ENCODE assay signal across 1 cellular context in the genomic region with DNA sequence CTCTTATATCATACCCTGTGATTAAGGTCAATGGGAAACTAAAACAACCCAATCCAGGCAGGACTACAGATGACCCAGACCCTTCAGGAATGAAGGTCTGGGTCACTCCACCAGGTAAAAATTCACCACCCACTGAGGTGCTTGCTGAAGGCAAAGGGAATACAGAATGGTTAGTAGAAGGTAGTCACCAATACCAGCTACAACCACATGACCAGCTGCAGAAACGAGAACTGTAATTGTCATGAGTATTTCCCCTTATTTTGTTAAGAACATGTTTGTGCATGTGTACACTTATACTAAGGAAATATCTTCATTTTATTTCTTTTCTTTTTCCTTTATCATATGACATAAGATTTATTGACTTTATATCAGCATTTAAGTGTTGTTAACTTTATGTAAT.
TF ChIP-seq lines count a peak whose summit lies in the region.

No MANE protein-coding gene starts in this region.

TF ChIP-seq in GM12878, 131 proteins besides CTCF, POLR2A, EP300 and RAD21 (continued from another document):
- TF ChIP-seq PAX5 (IDR thresholded peaks at IDR 0.05; ENCODE audit: borderline replicate concordance, low read depth, low read length) (no peak), SPI1 (IDR thresholded peaks at IDR 0.05; ENCODE audit: borderline replicate concordance, insufficient read depth, low read depth, low read length) (peak; percentile 21; the same call in 1 of the 2 replicates), MTA3 (IDR thresholded peaks at IDR 0.05; ENCODE audit: borderline replicate concordance, low read length) (no peak), FOXM1 (IDR thresholded peaks at IDR 0.05; ENCODE audit: low read depth, low read length) (no peak), TBL1XR1 (IDR thresholded peaks at IDR 0.05; ENCODE audit: low read depth, low read length) (no peak), BCL11A (IDR thresholded peaks at IDR 0.05; ENCODE audit: low read depth, low read length) (no peak), PAX8 (IDR thresholded peaks at IDR 0.05) (no peak), RAD51 (IDR thresholded peaks at IDR 0.05) (peak; percentile 36; the same call in 1 of the 2 replicates), EGR1 (IDR thresholded peaks at IDR 0.05; ENCODE audit: borderline replicate concordance in 1 of 2, low read depth in 2 of 2, low read length in 2 of 2) (no peak), ZNF217 (IDR thresholded peaks at IDR 0.05) (no peak)
- TF ChIP-seq, protein P1, sequence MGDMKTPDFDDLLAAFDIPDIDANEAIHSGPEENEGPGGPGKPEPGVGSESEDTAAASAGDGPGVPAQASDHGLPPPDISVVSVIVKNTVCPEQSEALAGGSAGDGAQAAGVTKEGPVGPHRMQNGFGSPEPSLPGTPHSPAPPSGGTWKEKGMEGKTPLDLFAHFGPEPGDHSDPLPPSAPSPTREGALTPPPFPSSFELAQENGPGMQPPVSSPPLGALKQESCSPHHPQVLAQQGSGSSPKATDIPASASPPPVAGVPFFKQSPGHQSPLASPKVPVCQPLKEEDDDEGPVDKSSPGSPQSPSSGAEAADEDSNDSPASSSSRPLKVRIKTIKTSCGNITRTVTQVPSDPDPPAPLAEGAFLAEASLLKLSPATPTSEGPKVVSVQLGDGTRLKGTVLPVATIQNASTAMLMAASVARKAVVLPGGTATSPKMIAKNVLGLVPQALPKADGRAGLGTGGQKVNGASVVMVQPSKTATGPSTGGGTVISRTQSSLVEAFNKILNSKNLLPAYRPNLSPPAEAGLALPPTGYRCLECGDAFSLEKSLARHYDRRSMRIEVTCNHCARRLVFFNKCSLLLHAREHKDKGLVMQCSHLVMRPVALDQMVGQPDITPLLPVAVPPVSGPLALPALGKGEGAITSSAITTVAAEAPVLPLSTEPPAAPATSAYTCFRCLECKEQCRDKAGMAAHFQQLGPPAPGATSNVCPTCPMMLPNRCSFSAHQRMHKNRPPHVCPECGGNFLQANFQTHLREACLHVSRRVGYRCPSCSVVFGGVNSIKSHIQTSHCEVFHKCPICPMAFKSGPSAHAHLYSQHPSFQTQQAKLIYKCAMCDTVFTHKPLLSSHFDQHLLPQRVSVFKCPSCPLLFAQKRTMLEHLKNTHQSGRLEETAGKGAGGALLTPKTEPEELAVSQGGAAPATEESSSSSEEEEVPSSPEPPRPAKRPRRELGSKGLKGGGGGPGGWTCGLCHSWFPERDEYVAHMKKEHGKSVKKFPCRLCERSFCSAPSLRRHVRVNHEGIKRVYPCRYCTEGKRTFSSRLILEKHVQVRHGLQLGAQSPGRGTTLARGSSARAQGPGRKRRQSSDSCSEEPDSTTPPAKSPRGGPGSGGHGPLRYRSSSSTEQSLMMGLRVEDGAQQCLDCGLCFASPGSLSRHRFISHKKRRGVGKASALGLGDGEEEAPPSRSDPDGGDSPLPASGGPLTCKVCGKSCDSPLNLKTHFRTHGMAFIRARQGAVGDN (IDR thresholded peaks at IDR 0.05), result peak; percentile 51; the same call in 1 of the 2 replicates
